18 cellular contexts compared by ENCODE assay signal in the genomic region with DNA sequence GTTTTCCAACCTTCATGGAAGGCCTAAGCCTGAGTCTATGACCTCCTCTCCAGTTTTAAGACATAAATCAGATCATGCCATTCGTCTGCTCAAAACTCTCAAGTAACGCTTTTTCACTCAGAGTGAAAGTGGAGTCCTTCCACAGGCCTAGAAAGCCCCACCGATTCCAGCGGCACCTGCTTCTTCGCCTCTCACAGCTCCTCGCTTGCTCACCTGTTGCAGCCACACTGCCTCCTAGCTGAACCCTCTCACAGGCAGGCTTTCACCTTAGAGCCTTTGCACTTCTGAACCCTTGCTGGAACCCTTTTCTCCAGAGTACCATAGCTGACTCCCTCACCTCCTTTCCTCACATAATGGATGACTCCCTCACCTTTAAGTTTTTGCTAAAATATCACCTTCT.
DNase-seq lines count a peak whose midpoint lies in the region; ATAC-seq, FAIRE-seq and TF ChIP-seq lines count a peak whose summit lies in the region.
"Had no signal": no experiment of that assay in that cellular context is flagged by ENCODE, and none has a peak within 500 bp of the region (broad histone marks: within the 10 kb centered on the region; RNA-seq: fewer than 3 reads in every experiment).

No MANE protein-coding gene starts in this region.

- H3K4me3 ChIP-seq in GM12875 (ENCODE audit: low read depth, low read length) (no peak overlapping the region), trophoblast cell (ENCODE audit: low read depth, low read length) (no peak overlapping the region)
- H3K4me3 ChIP-seq: A549 had no signal

- H3K9me3 ChIP-seq in trophoblast cell (ENCODE audit: insufficient read depth, low read depth, low read length): no peaks in the 10 kb centered on the region
- H3K9me3 ChIP-seq: A549 had no signal

- intact Hi-C loops in CD14-positive monocyte (cut with micrococcal nuclease): no loop called here

- no peak overlapping the region for H2BK120ac ChIP-seq in trophoblast cell (ENCODE audit: insufficient read depth, low read length, poor library complexity)

- H3K27ac ChIP-seq in trophoblast cell (ENCODE audit: low read depth, low read length): no peak overlapping the region

- H3K27me3 Mint-ChIP-seq in CD14-positive monocyte (ENCODE audit: low read depth in 3 of 3): peaks cover 0 to 6% (median 5%) of the 10 kb centered on the region in 3 donors
- H3K27me3 Mint-ChIP-seq: IgD-negative memory B cell had no signal

- TF ChIP-seq CTCF in GM12875 (IDR thresholded peaks at IDR 0.05; ENCODE audit: borderline replicate concordance, insufficient read depth, low read depth, low read length): 0 out of 2 replicates have a peak, but pooled peaks have one; percentile 15
- TF ChIP-seq CTCF in CD14-positive monocyte (IDR thresholded peaks at IDR 0.05): no peak

- no peak overlapping the region for H3K14ac ChIP-seq in trophoblast cell (ENCODE audit: low read length)

- H3K36me3 ChIP-seq in trophoblast cell (ENCODE audit: control insufficient read depth in 1 of 2, insufficient read depth in 2 of 2, low read length in 2 of 2): no peaks in the 10 kb centered on the region

- no peak overlapping the region for H3K18ac ChIP-seq in trophoblast cell (ENCODE audit: low read length)

- no peaks in the 10 kb centered on the region for H3K27me3 ChIP-seq in trophoblast cell (ENCODE audit: insufficient read depth, low read length)

- H3K4me3 Mint-ChIP-seq in CD14-positive monocyte: no peak overlapping the region

- H4K8ac ChIP-seq in trophoblast cell (ENCODE audit: low read depth, low read length): no peak overlapping the region

- H2BK5ac ChIP-seq in trophoblast cell (ENCODE audit: low read depth, low read length, poor library complexity): no peak overlapping the region

- no peak overlapping the region for H2AK5ac ChIP-seq in trophoblast cell (ENCODE audit: low read length)

- no peak overlapping the region for H3K23ac ChIP-seq in trophoblast cell (ENCODE audit: low read length)

- H3K4me2 ChIP-seq in trophoblast cell (ENCODE audit: low read length): no peak overlapping the region
- H3K4me2 ChIP-seq: A549 had no signal

- H3K79me1 ChIP-seq in trophoblast cell (ENCODE audit: low read length): peaks cover 6% of the 10 kb centered on the region

- no peak overlapping the region for H3K4ac ChIP-seq in trophoblast cell (ENCODE audit: low read depth, low read length)

- WGBS in trophoblast cell (ENCODE audit: extremely low coverage, insufficient coverage, insufficient read length): no CpG with 5 or more reads among the region's 6 CpGs

- no peak for ATAC-seq in GM21515 (IDR thresholded peaks at IDR 0.05; ENCODE audit: unreplicated experiment)
- no peak for ATAC-seq in HG02623 (IDR thresholded peaks at IDR 0.05; ENCODE audit: unreplicated experiment)
- ATAC-seq: A549, Panc1 had no signal

- H3K4me1 Mint-ChIP-seq in CD14-positive monocyte: peaks cover 9% of the 10 kb centered on the region

- FAIRE-seq in HTR-8/SVneo (lab: Jason Lieb, UNC): peak; percentile 36
- FAIRE-seq: A549 had no signal

- no peak overlapping the region for H4K12ac ChIP-seq in trophoblast cell (ENCODE audit: low read depth, low read length)

- H3K9me3 Mint-ChIP-seq in CD14-positive monocyte: peaks cover 0 to 3% (median 0%) of the 10 kb centered on the region in 7 donors

- H4K91ac ChIP-seq in trophoblast cell (ENCODE audit: low read depth, low read length): peak overlapping the region; percentile 31

- H3K9ac ChIP-seq in trophoblast cell (ENCODE audit: low read length): no peak overlapping the region

- H3K36me3 Mint-ChIP-seq in CD14-positive monocyte: peaks cover 0 to 2% of the 10 kb centered on the region in 2 donors
- H3K36me3 Mint-ChIP-seq: IgD-negative memory B cell had no signal

- peaks cover 3 to 7% of the 10 kb centered on the region in 2 experiments for H3K4me1 ChIP-seq in trophoblast cell (ENCODE audit: control insufficient read depth in 1 of 2, insufficient read depth in 2 of 2, low read length in 2 of 2)

- DNase-seq in HTR-8/SVneo (ENCODE audit: insufficient read length, low spot score) (no peak), iPS-NIHi7 (ENCODE audit: extremely low spot score) (peak; percentile 43), trophoblast cell (no peak), CD14-positive monocyte (ENCODE audit: low spot score) (no peak)
- DNase-seq in stimulated activated CD4-positive, alpha-beta T cell treated with anti-CD3 and anti-CD28 coated beads, Interleukin-15, amount 100 ng/mL, for 24 hours: no peak
- DNase-seq: Kasumi-1, NCI-H1105 treated with DMSO at 0.1 percent for 48 hours, NCI-H1694 treated with DMSO at 0.1 percent for 48 hours, NCI-H2107, NCI-H2227 treated with DMSO at 0.1 percent for 48 hours, NCI-H524 treated with DMSO at 0.1 percent for 48 hours, SW 1271 had no signal

- H3K79me2 ChIP-seq in trophoblast cell (ENCODE audit: control insufficient read depth, insufficient read depth, low read length, poor library complexity): no peaks in the 10 kb centered on the region

- no peak overlapping the region for H2AFZ ChIP-seq in trophoblast cell (ENCODE audit: insufficient read depth, low read length, poor library complexity)

- H3K27ac Mint-ChIP-seq in CD14-positive monocyte: no peak overlapping the region
- H3K27ac Mint-ChIP-seq: IgD-negative memory B cell had no signal

- H2BK12ac ChIP-seq in trophoblast cell (ENCODE audit: low read length): peak overlapping the region; percentile 23
